ENCODE assay signal across 8 cellular contexts in the genomic region with DNA sequence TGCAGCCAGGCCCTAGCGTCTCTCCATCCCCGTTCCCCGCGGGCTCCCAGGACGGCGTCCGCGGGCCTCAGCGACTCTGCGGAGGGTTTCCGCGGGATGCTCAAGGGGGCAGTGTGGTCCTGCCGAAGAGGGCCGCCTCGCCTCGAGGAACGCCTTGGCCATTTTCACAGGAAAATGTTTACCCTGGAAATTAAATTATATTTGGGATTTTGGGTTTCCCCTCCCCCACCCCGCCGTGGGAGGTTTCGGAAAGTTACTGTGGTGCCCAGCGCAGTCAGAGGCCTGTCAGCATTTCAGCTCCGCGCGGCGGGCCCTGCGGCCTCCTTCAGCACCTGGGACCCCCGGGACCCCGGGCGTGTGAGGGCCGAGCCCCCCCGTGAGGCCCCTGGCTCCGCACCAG.
DNase-seq lines count a peak whose midpoint lies in the region; ATAC-seq, FAIRE-seq and TF ChIP-seq lines count a peak whose summit lies in the region.

No MANE protein-coding gene starts in this region.

- POLR2A ChIA-PET in AG04449 (lab: Yijun Ruan, JAX): no interaction called here

- TF ChIP-seq CTCF in AG04449 (IDR thresholded peaks at IDR 0.05; ENCODE audit: insufficient read depth, low read length, missing control alignments) (peak; percentile 73), GM23338 (conservative IDR thresholded peaks at IDR 0.05; ENCODE audit: low read depth in 2 of 2) (peak; percentile 81 to 87), astrocyte (IDR thresholded peaks at IDR 0.05; ENCODE audit: insufficient read depth, low read depth, low read length) (peak; percentile 37), spleen (IDR thresholded peaks at IDR 0.05 in 8 of 11, conservative IDR thresholded peaks at IDR 0.05 in 3 of 11) (peak in 8 of 11 experiments; percentile 13 to 51 (median 30))

- no peaks in the 10 kb centered on the region for H3F3A ChIP-seq in GM23338 (replicated peaks; ENCODE audit: low read depth)

- ATAC-seq in GM23338 (peak; percentile 100), GM21367 (IDR thresholded peaks at IDR 0.05; ENCODE audit: unreplicated experiment) (no peak), GM18519 (IDR thresholded peaks at IDR 0.05; ENCODE audit: low FRiP score, unreplicated experiment) (no peak)

- H3K9me3 Mint-ChIP-seq in GM23338 (no peaks in the 10 kb centered on the region; the same call in 2 of the 3 replicates), astrocyte (ENCODE audit: unreplicated experiment) (no peaks in the 10 kb centered on the region)

- H3K27ac Mint-ChIP-seq in GM23338 (no peak overlapping the region), astrocyte (ENCODE audit: unreplicated experiment) (no peak overlapping the region)

- DNase-seq in AG04449 (ENCODE audit: low read depth, low spot score) (no peak), GM23338 (ENCODE audit: low spot score) (peak; percentile 87), astrocyte (ENCODE audit: low read depth) (peak; percentile 2), spleen (peak; percentile 74), NCI-H1417 (lab: John Stamatoyannopoulos, UW) (no peak)

- no peaks in the 10 kb centered on the region for H3K9me2 ChIP-seq in GM23338 (ENCODE audit: insufficient read depth)

- CTCF ChIA-PET in AG04449 (lab: Yijun Ruan, JAX): interaction anchor here (0.8 to 2.2 kb wide), 5 partner anchors 11 to 682 kb away, joined by 3 to 8 read pairs (median 3); no protein-coding TSS in a partner anchor

- no peak for FAIRE-seq in astrocyte (lab: Jason Lieb, UNC)

- WGBS in spleen, 5 donors: 8 to 14% (median 11%) methylated on average over 17 to 32 of the region's 32 CpGs

- peak overlapping the region; percentile 69 for H3K4me3 Mint-ChIP-seq in GM23338
- H3K4me3 Mint-ChIP-seq in astrocyte (ENCODE audit: unreplicated experiment): no peak overlapping the region

- H3K4me2 ChIP-seq in GM23338 (peak overlapping the region; percentile 91), astrocyte (ENCODE audit: low read length) (peak overlapping the region; percentile 76)

- H4K20me1 ChIP-seq in GM23338 (replicated peaks; ENCODE audit: insufficient read depth) (no peaks in the 10 kb centered on the region), astrocyte (ENCODE audit: insufficient read depth, low read length) (no peaks in the 10 kb centered on the region)

- H2AFZ ChIP-seq in GM23338 (peak overlapping the region; percentile 98), astrocyte (ENCODE audit: low read depth, low read length) (peak overlapping the region; percentile 35)

- H3K79me2 ChIP-seq in GM23338 (replicated peaks; ENCODE audit: insufficient read depth) (no peaks in the 10 kb centered on the region), astrocyte (ENCODE audit: insufficient read depth, low read length) (no peaks in the 10 kb centered on the region)

- H3K4me3 ChIP-seq in AG04449 (ENCODE audit: low read depth, low read length) (no peak overlapping the region), GM23338 (peak overlapping the region; percentile 71), astrocyte (ENCODE audit: insufficient read depth, low read depth, low read length) (peak overlapping the region; percentile 23), iPS-15b (ENCODE audit: low read depth, low read length) (peak overlapping the region; percentile 58), spleen (peak overlapping the region in 1 of 8 donors; percentile 37)

- intact Hi-C loops in spleen (cut with DNase I; ENCODE audit: low total_unique reads): loop anchor here (5.0 kb wide), 1 partner anchor 642 kb away; no protein-coding TSS in a partner anchor

- peaks cover 5% of the 10 kb centered on the region; the same call in 1 of the 3 replicates for H3K4me1 Mint-ChIP-seq in GM23338
- peaks cover 7% of the 10 kb centered on the region for H3K4me1 Mint-ChIP-seq in astrocyte (ENCODE audit: low read depth, unreplicated experiment)

- H3K36me3 Mint-ChIP-seq in GM23338 (ENCODE audit: low read depth) (peaks cover 5% of the 10 kb centered on the region; the same call in 1 of the 3 replicates), astrocyte (ENCODE audit: low read depth, unreplicated experiment) (no peaks in the 10 kb centered on the region)

- H3K27me3 Mint-ChIP-seq in GM23338 (ENCODE audit: insufficient read depth, low read depth, poor library complexity) (peaks cover 4% of the 10 kb centered on the region), astrocyte (ENCODE audit: low read depth, unreplicated experiment) (no peaks in the 10 kb centered on the region)

- H3K36me3 ChIP-seq in GM23338 (ENCODE audit: insufficient read depth) (no peaks in the 10 kb centered on the region), astrocyte (ENCODE audit: insufficient read depth, low read length) (no peaks in the 10 kb centered on the region), iPS-15b (ENCODE audit: control insufficient read depth, insufficient read depth, low read length) (no peaks in the 10 kb centered on the region), spleen (no peaks in the 10 kb centered on the region)

- H3K9me3 ChIP-seq in astrocyte (ENCODE audit: insufficient read depth, low read depth, low read length) (no peaks in the 10 kb centered on the region), iPS-15b (ENCODE audit: control insufficient read depth, insufficient read depth, low read length) (no peaks in the 10 kb centered on the region), spleen (no peaks in the 10 kb centered on the region)

- H3K27me3 ChIP-seq in GM23338 (ENCODE audit: insufficient read depth): no peaks in the 10 kb centered on the region
- no peaks in the 10 kb centered on the region for H3K27me3 ChIP-seq in astrocyte (ENCODE audit: insufficient read depth, low read length)
- peaks cover 10% of the 10 kb centered on the region for H3K27me3 ChIP-seq in iPS-15b (ENCODE audit: control insufficient read depth, insufficient read depth, low read length)
- peaks cover 0 to 15% (median 5%) of the 10 kb centered on the region in 7 donors for H3K27me3 ChIP-seq in spleen (replicated peaks in 1 of 7)

- H3K4me1 ChIP-seq in GM23338 (ENCODE audit: insufficient read depth) (peaks cover 7% of the 10 kb centered on the region; the same call in 1 of the 2 replicates), astrocyte (ENCODE audit: insufficient read depth, low read length) (no peaks in the 10 kb centered on the region), iPS-15b (ENCODE audit: control insufficient read depth, insufficient read depth, low read length) (no peaks in the 10 kb centered on the region), spleen (peaks cover 0 to 6% (median 3%) of the 10 kb centered on the region in 6 donors)

- peak overlapping the region; percentile 14 for H3K9ac ChIP-seq in astrocyte (ENCODE audit: low read length)
- H3K9ac ChIP-seq in iPS-15b (ENCODE audit: low read depth, low read length): no peak overlapping the region

- H3K27ac ChIP-seq in GM23338 (ENCODE audit: low read depth) (no peak overlapping the region), astrocyte (ENCODE audit: low read depth, low read length) (no peak overlapping the region), spleen (no peak overlapping the region)

- no peak for TF ChIP-seq POLR2A in spleen (IDR thresholded peaks at IDR 0.05)

TF ChIP-seq in GM23338, 12 proteins besides CTCF, POLR2A, EP300 and RAD21 (continues in another document):
- TF ChIP-seq ZNF114 (CRISPR knock-in tag; IDR thresholded peaks at IDR 0.05): no peak
- no peak for TF ChIP-seq CREB1 (CRISPR knock-in tag; IDR thresholded peaks at IDR 0.05; ENCODE audit: low read depth)
- TF ChIP-seq JUNB (IDR thresholded peaks at IDR 0.05; ENCODE audit: unreplicated experiment): no peak
- no peak for TF ChIP-seq EZH2phosphoT487 (IDR thresholded peaks at IDR 0.05; ENCODE audit: unreplicated experiment)
- no peak for TF ChIP-seq ZNF331 (CRISPR knock-in tag; IDR thresholded peaks at IDR 0.05; ENCODE audit: low read depth)
- TF ChIP-seq, protein P1, sequence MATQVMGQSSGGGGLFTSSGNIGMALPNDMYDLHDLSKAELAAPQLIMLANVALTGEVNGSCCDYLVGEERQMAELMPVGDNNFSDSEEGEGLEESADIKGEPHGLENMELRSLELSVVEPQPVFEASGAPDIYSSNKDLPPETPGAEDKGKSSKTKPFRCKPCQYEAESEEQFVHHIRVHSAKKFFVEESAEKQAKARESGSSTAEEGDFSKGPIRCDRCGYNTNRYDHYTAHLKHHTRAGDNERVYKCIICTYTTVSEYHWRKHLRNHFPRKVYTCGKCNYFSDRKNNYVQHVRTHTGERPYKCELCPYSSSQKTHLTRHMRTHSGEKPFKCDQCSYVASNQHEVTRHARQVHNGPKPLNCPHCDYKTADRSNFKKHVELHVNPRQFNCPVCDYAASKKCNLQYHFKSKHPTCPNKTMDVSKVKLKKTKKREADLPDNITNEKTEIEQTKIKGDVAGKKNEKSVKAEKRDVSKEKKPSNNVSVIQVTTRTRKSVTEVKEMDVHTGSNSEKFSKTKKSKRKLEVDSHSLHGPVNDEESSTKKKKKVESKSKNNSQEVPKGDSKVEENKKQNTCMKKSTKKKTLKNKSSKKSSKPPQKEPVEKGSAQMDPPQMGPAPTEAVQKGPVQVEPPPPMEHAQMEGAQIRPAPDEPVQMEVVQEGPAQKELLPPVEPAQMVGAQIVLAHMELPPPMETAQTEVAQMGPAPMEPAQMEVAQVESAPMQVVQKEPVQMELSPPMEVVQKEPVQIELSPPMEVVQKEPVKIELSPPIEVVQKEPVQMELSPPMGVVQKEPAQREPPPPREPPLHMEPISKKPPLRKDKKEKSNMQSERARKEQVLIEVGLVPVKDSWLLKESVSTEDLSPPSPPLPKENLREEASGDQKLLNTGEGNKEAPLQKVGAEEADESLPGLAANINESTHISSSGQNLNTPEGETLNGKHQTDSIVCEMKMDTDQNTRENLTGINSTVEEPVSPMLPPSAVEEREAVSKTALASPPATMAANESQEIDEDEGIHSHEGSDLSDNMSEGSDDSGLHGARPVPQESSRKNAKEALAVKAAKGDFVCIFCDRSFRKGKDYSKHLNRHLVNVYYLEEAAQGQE (IDR thresholded peaks at IDR 0.05; ENCODE audit: unreplicated experiment): no peak
- no peak for TF ChIP-seq EZH2 (IDR thresholded peaks at IDR 0.05; ENCODE audit: low read depth, unreplicated experiment)
- TF ChIP-seq NANOG (IDR thresholded peaks at IDR 0.05; ENCODE audit: borderline replicate concordance): no peak
- TF ChIP-seq STAT1 (IDR thresholded peaks at IDR 0.05; ENCODE audit: unreplicated experiment): no peak
- TF ChIP-seq POLR2AphosphoS5 (IDR thresholded peaks at IDR 0.05; ENCODE audit: low read depth): no peak

Comparison
In these comparisons a context has a peak if more than half of its experiments do, and no peak if none do; other contexts are left out.
1. DNase-seq: peak in GM23338 (single experiment), astrocyte (single experiment) and spleen (single experiment); none in AG04449 (single experiment) and NCI-H1417 (0 of 3).
2. CTCF ChIP-seq: peak in every context shown above with its lines; median percentile 84 in GM23338; 73 in AG04449; 37 in astrocyte; 30 in spleen.